Comparison of ENCODE assay signal across 33 cellular contexts in the genomic region with DNA sequence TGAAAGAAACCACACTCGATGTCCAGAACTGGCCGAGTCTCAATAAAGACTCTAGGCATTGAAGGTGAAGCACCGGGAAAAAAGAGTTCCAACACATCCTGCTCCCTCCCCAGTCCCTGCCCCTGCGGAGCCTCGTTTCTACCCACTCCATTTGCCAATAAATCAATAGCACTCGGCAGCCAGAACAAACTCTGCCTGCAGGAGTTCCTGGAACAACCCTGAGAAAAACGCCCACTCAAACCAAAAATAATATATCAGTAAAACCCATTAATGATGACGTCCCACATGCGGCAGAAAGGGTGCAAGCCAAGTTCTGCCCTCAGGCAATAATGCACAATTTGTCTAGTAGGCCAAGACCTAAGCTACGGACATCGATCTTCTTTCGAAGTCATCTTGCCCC. TPM values are rescaled to one million over a fixed set of nuclear protein-coding genes. Genes with fewer than 3 reads are reported as not detected.
"Had no signal": no experiment of that assay in that cellular context is flagged by ENCODE, and none has a peak within 500 bp of the region (broad histone marks: within the 10 kb centered on the region; RNA-seq: fewer than 3 reads in every experiment).

No MANE protein-coding gene starts in this region.

- H3K27ac Mint-ChIP-seq: activated CD4-positive, alpha-beta T cell treated with anti-CD3 and anti-CD28 coated beads, Interleukin-2, amount 10 ng/mL, durations not matched to agents 24 days and 14 days; activated CD8-positive, alpha-beta T cell treated with anti-CD3 and anti-CD28 coated beads for 36 hours; activated naive CD4-positive, alpha-beta T cell treated with anti-CD3 and anti-CD28 coated beads, Interleukin-2, amount 50 U/mL, for 24 hours; activated naive CD8-positive, alpha-beta T cell treated with anti-CD3 and anti-CD28 coated beads, Interleukin-2, amount 10 ng/mL, durations not matched to agents 7 days and 5 days; activated T-cell treated with anti-CD3 and anti-CD28 coated beads, Interleukin-2, amount 50 U/mL, for 72 hours; activated T-helper 17 cell treated with anti-CD3 and anti-CD28 coated beads, Interleukin-2, amount 50 U/mL, for 72 hours; T-cell had no signal

- H3K9me3 Mint-ChIP-seq: activated CD4-positive, alpha-beta T cell treated with anti-CD3 and anti-CD28 coated beads, Interleukin-2, amount 10 ng/mL, durations not matched to agents 24 days and 14 days; activated CD8-positive, alpha-beta T cell treated with anti-CD3 and anti-CD28 coated beads for 36 hours; activated naive CD4-positive, alpha-beta T cell treated with anti-CD3 and anti-CD28 coated beads, Interleukin-2, amount 50 U/mL, for 24 hours; activated naive CD8-positive, alpha-beta T cell treated with anti-CD3 and anti-CD28 coated beads, Interleukin-2, amount 10 ng/mL, durations not matched to agents 7 days and 5 days; activated T-cell treated with anti-CD3 and anti-CD28 coated beads, Interleukin-2, amount 50 U/mL, for 72 hours; activated T-helper 17 cell treated with anti-CD3 and anti-CD28 coated beads, Interleukin-2, amount 50 U/mL, for 72 hours; central memory CD8-positive, alpha-beta T cell; IgD-negative memory B cell; T-cell had no signal

- H3K4me3 ChIP-seq: cardiac muscle cell, MG63, SJSA1 had no signal

- ATAC-seq: activated CD8-positive, alpha-beta T cell treated with anti-CD3 and anti-CD28 coated beads for 36 hours; activated T-cell treated with anti-CD3 and anti-CD28 coated beads, Interleukin-2, amount 50 U/mL, for 72 hours; activated T-helper 17 cell treated with anti-CD3 and anti-CD28 coated beads, Interleukin-2, amount 50 U/mL, for 72 hours; Panc1; T-cell had no signal

- H3K27me3 Mint-ChIP-seq: activated CD4-positive, alpha-beta T cell treated with anti-CD3 and anti-CD28 coated beads, Interleukin-2, amount 10 ng/mL, durations not matched to agents 24 days and 14 days; activated CD8-positive, alpha-beta T cell treated with anti-CD3 and anti-CD28 coated beads for 36 hours; activated naive CD4-positive, alpha-beta T cell treated with anti-CD3 and anti-CD28 coated beads, Interleukin-2, amount 50 U/mL, for 24 hours; activated naive CD8-positive, alpha-beta T cell treated with anti-CD3 and anti-CD28 coated beads, Interleukin-2, amount 10 ng/mL, durations not matched to agents 7 days and 5 days; activated T-helper 17 cell treated with anti-CD3 and anti-CD28 coated beads, Interleukin-2, amount 50 U/mL, for 72 hours; central memory CD8-positive, alpha-beta T cell; IgD-negative memory B cell; T-cell had no signal

- H3K4me1 Mint-ChIP-seq: activated CD4-positive, alpha-beta T cell treated with anti-CD3 and anti-CD28 coated beads, Interleukin-2, amount 10 ng/mL, durations not matched to agents 24 days and 14 days; activated naive CD4-positive, alpha-beta T cell treated with anti-CD3 and anti-CD28 coated beads, Interleukin-2, amount 50 U/mL, for 24 hours; activated naive CD8-positive, alpha-beta T cell treated with anti-CD3 and anti-CD28 coated beads, Interleukin-2, amount 10 ng/mL, durations not matched to agents 7 days and 5 days; activated T-helper 17 cell treated with anti-CD3 and anti-CD28 coated beads, Interleukin-2, amount 50 U/mL, for 72 hours; central memory CD8-positive, alpha-beta T cell; IgD-negative memory B cell; T-cell had no signal

- H3K4me1 ChIP-seq: SJSA1 had no signal

- H3K4me3 Mint-ChIP-seq: activated CD4-positive, alpha-beta T cell treated with anti-CD3 and anti-CD28 coated beads, Interleukin-2, amount 10 ng/mL, durations not matched to agents 24 days and 14 days; activated CD8-positive, alpha-beta T cell treated with anti-CD3 and anti-CD28 coated beads for 36 hours; activated naive CD4-positive, alpha-beta T cell treated with anti-CD3 and anti-CD28 coated beads, Interleukin-2, amount 50 U/mL, for 24 hours; activated naive CD8-positive, alpha-beta T cell treated with anti-CD3 and anti-CD28 coated beads, Interleukin-2, amount 10 ng/mL, durations not matched to agents 7 days and 5 days; activated T-cell treated with anti-CD3 and anti-CD28 coated beads, Interleukin-2, amount 50 U/mL, for 72 hours; activated T-helper 17 cell treated with anti-CD3 and anti-CD28 coated beads, Interleukin-2, amount 50 U/mL, for 72 hours; central memory CD8-positive, alpha-beta T cell; IgD-negative memory B cell; T-cell had no signal

- DNase-seq: activated CD4-positive, alpha-beta T cell treated with anti-CD3 and anti-CD28 coated beads, Interleukin-2, amount 10 ng/mL, durations not matched to agents 24 days and 14 days; activated CD4-positive, alpha-beta T cell treated with anti-CD3 and anti-CD28 coated beads, Interleukin-2, amount 50 U/mL, for 4 hours; activated CD8-positive, alpha-beta T cell treated with anti-CD3 and anti-CD28 coated beads for 36 hours; activated effector memory CD4-positive, alpha-beta T cell treated with anti-CD3 and anti-CD28 coated beads, Interleukin-2, amount 50 U/mL, for 16 hours; activated naive CD4-positive, alpha-beta T cell treated with Interleukin-2 at 50 U/mL for 16 hours; activated naive CD8-positive, alpha-beta T cell treated with anti-CD3 and anti-CD28 coated beads, Interleukin-2, amount 10 ng/mL, durations not matched to agents 7 days and 5 days; activated T-cell treated with anti-CD3 and anti-CD28 coated beads, Interleukin-2, amount 50 U/mL, for 1 hour; activated T-cell treated with anti-CD3 and anti-CD28 coated beads, Interleukin-2, amount 50 U/mL, for 72 hours; amygdala; brain microvascular endothelial cell; Karpas-422; KBM-7; MG63; NCI-H1048; NCI-H1105 treated with DMSO at 0.1 percent for 48 hours; NCI-H1436; NCI-H1694; NCI-H1930; NCI-H345; NCI-H524 treated with DMSO at 0.1 percent for 48 hours; SHP77 treated with DMSO at 0.1 percent for 48 hours; SK-N-SH; T-cell; T-helper 2 cell; T-helper 9 cell; WERI-Rb-1 had no signal

- H3K9me3 ChIP-seq: MG63, SJSA1, SK-N-SH had no signal

- H3K27me3 ChIP-seq: brain microvascular endothelial cell, cardiac muscle cell, MG63, SJSA1 had no signal

- H3K27ac ChIP-seq: brain microvascular endothelial cell, cardiac muscle cell, SJSA1, WERI-Rb-1 had no signal

RNA-seq across cellular contexts. Expression of gene RGS9BP, which starts 53.6 kb away (rescaled TPM):
- polyA plus RNA-seq: cardiac muscle cell had no signal
